8 cellular contexts compared by ENCODE assay signal in the genomic region with DNA sequence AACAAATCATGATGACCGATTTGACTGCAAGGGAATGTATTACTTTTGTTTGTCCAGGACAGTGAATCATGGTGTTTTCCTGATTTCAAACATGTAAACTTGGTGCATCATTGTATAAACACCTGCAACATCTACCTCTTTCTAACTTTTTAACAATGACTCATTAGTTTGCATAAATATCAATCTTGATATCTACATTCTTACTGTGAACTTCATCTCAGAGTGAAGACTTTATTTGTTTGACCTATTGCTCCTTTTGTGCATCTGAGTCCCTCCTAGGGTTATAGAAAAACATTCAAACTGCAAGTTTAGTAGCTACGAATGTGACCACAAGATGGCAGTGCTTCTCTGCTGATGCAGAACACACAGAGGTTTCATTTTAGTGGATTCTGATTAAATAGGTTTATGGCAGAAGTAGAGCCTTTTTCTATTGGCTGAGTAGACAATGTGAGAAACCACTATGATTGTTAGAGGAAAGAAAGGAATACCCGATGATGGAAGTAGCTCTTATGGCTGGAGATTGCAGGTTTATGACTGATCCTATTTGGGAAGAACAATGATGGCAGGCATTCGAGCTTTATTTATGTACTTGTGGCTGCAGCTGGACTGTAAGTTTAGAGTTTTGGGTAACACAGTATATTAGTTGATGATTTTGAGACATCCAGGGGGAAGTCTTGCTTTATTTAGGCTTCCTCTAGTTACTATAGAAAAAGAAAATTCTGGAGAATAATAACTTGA.
DNase-seq lines count a peak whose midpoint lies in the region; ATAC-seq and TF ChIP-seq lines count a peak whose summit lies in the region.

No MANE protein-coding gene starts in this region.

- no peaks in the 10 kb centered on the region for H3K36me3 ChIP-seq in upper lobe of left lung

- no peaks in the 10 kb centered on the region for H3K27me3 ChIP-seq in upper lobe of left lung

- H3K9me3 ChIP-seq in upper lobe of left lung, result no peaks in the 10 kb centered on the region

- TF ChIP-seq CTCF in epithelial cell of proximal tubule (conservative IDR thresholded peaks at IDR 0.05; ENCODE audit: low read depth, low read length) (peak; percentile 90), nephron (IDR thresholded peaks at IDR 0.05; ENCODE audit: unreplicated experiment in 3 of 3) (peak; percentile 68 to 78 (median 77)), upper lobe of left lung (IDR thresholded peaks at IDR 0.05) (peak; percentile 19 to 53 (median 41))

- ATAC-seq in GM21529 (IDR thresholded peaks at IDR 0.05; ENCODE audit: unreplicated experiment), result peak; percentile 52
- peak in 1 of 2 donors; percentile 76 for ATAC-seq in upper lobe of left lung (ENCODE audit: low FRiP score in 2 of 2)

- no peak overlapping the region for H3K27ac ChIP-seq in upper lobe of left lung

- H3K27me3 Mint-ChIP-seq in nephron (ENCODE audit: low read depth), result no peaks in the 10 kb centered on the region

- H3K36me3 Mint-ChIP-seq in nephron (ENCODE audit: low read depth), result no peaks in the 10 kb centered on the region

- 20% methylated on average over 4 of the region's 4 CpGs for WGBS in upper lobe of left lung, 2 donors

- no peak overlapping the region for H3K27ac Mint-ChIP-seq in nephron

- H3K9me3 Mint-ChIP-seq in nephron, result no peaks in the 10 kb centered on the region

- H3K4me3 Mint-ChIP-seq in nephron, result no peak overlapping the region

- peak; percentile 9 for DNase-seq in DMS153 (lab: John Stamatoyannopoulos, UW)
- peak; percentile 48 for DNase-seq in NCI-H2227 (lab: John Stamatoyannopoulos, UW; ENCODE audit: unreplicated experiment)
- DNase-seq in activated CD8-positive, alpha-beta memory T cell treated with anti-CD3 and anti-CD28 coated beads for 4 hours (ENCODE audit: low read depth in 2 of 2), result peak; percentile 31 to 33
- DNase-seq in epithelial cell of proximal tubule (ENCODE audit: low read depth), result peak; percentile 46
- DNase-seq in upper lobe of left lung, result peak in 1 of 2 donors; percentile 34
- no peak for DNase-seq in GM19238 (ENCODE audit: insufficient read length, low spot score)

- TF ChIP-seq POLR2A in upper lobe of left lung (IDR thresholded peaks at IDR 0.05), result no peak

- no peaks in the 10 kb centered on the region for H3K4me1 Mint-ChIP-seq in nephron

- TF ChIP-seq EP300 in upper lobe of left lung (IDR thresholded peaks at IDR 0.05), result no peak

- peaks cover 0 to 5% (median 1%) of the 10 kb centered on the region in 4 donors for H3K4me1 ChIP-seq in upper lobe of left lung

- H3K4me3 ChIP-seq in epithelial cell of proximal tubule (ENCODE audit: low read depth, low read length) (no peak overlapping the region), upper lobe of left lung (no peak overlapping the region)
